In genomic region chr17:28380572-28380907, GRCh38 we compare ENCODE assay signal across 22 cellular contexts. TPM values are rescaled to one million over a fixed set of nuclear protein-coding genes. Genes with fewer than 3 reads are reported as not detected.
DNase-seq lines count a peak whose midpoint lies in the region; ATAC-seq lines count a peak whose summit lies in the region.
"Had no signal": no experiment of that assay in that cellular context is flagged by ENCODE, and none has a peak within 500 bp of the region (broad histone marks: within the 10 kb centered on the region; RNA-seq: fewer than 3 reads in every experiment).

No MANE protein-coding gene starts in this region.

- peaks cover 32 to 45% (median 43%) of the 10 kb centered on the region in 3 donors for H3K4me1 Mint-ChIP-seq in naive B cell
- H3K4me1 Mint-ChIP-seq: endodermal cell had no signal

- peaks cover 27% of the 10 kb centered on the region in 2 donors for H3K4me1 ChIP-seq in duodenal mucosa (ENCODE audit: control insufficient read depth in 1 of 2, insufficient read depth in 2 of 2, low read length in 2 of 2)

- intact Hi-C loops in left colon (cut with DNase I, micrococcal nuclease) = no loop called here

- H3K27me3 ChIP-seq in duodenal mucosa (ENCODE audit: control insufficient read depth in 1 of 2, insufficient read depth in 2 of 2, low read length in 2 of 2) (no peaks in the 10 kb centered on the region), H7 (ENCODE audit: control insufficient read depth, insufficient read depth, low read length) (peaks cover 58% of the 10 kb centered on the region)
- H3K27me3 ChIP-seq: ovary had no signal

- H3K4me3 ChIP-seq in duodenal mucosa (ENCODE audit: low read depth in 1 of 2, low read length in 2 of 2) (peak overlapping the region; percentile 44 to 50), H7 (ENCODE audit: insufficient read depth, low read depth, low read length) (no peak overlapping the region)
- H3K4me3 ChIP-seq: ovary, thoracic aorta had no signal

- H3K9ac ChIP-seq in duodenal mucosa (ENCODE audit: low read depth in 1 of 2, low read length in 2 of 2) = no peak overlapping the region

- peak overlapping the region in 5 of 8 donors; percentile 1 to 62 (median 57) for H3K4me3 Mint-ChIP-seq in naive B cell
- H3K4me3 Mint-ChIP-seq: activated CD8-positive, alpha-beta memory T cell treated with anti-CD3 and anti-CD28 coated beads, Interleukin-2, amount 10 ng/mL, durations not matched to agents 7 days and 5 days; CD8-positive, alpha-beta T cell had no signal

- H3K9me3 ChIP-seq in duodenal mucosa (ENCODE audit: control insufficient read depth in 1 of 2, low read length in 2 of 2) = no peaks in the 10 kb centered on the region
- H3K9me3 ChIP-seq: ovary, thoracic aorta had no signal

- H3K36me3 Mint-ChIP-seq in naive B cell = peaks cover 4 to 25% of the 10 kb centered on the region in 2 donors

- ATAC-seq in naive B cell (ENCODE audit: low read depth in 2 of 2) (no peak), left colon (no peak)
- ATAC-seq: activated CD8-positive, alpha-beta memory T cell treated with anti-CD3 and anti-CD28 coated beads, Interleukin-2, amount 10 ng/mL, durations not matched to agents 7 days and 5 days; CD8-positive, alpha-beta T cell; naive thymus-derived CD8-positive, alpha-beta T cell; sciatic nerve; stimulated activated memory B cell treated with anti-CD40 and anti-IgM and Interleukin-4, amounts not matched to agents 10 μg/mL and 1 μg/mL and 100 μg/mL, for 72 hours had no signal

- no peak overlapping the region for H3K27ac ChIP-seq in duodenal mucosa (ENCODE audit: low read depth, low read length)
- H3K27ac ChIP-seq: ovary, thoracic aorta had no signal

- H3K36me3 ChIP-seq in duodenal mucosa (ENCODE audit: control insufficient read depth in 1 of 2, insufficient read depth in 2 of 2, low read length in 2 of 2) (no peaks in the 10 kb centered on the region), H7 (replicated peaks; ENCODE audit: control insufficient read depth, insufficient read depth, low read length) (no peaks in the 10 kb centered on the region)
- H3K36me3 ChIP-seq: ovary, thoracic aorta had no signal

- DNase-seq in DMS79 treated with DMSO at 0.1 percent for 48 hours (lab: John Stamatoyannopoulos, UW) (peak; percentile 97), naive B cell (no peak), NCI-H2029 treated with DMSO at 0.1 percent for 48 hours (lab: John Stamatoyannopoulos, UW) (no peak), H7 (no peak), left colon (no peak)
- DNase-seq: activated CD4-positive, alpha-beta T cell treated with anti-CD3 and anti-CD28 coated beads for 4 hours; activated CD8-positive, alpha-beta memory T cell treated with anti-CD3 and anti-CD28 coated beads, Interleukin-2, amount 10 ng/mL, durations not matched to agents 7 days and 5 days; CD8-positive, alpha-beta T cell; DND-41; endodermal cell; immature natural killer cell; KG1; NCI-H2081; NCI-H524 treated with DMSO at 0.1 percent for 48 hours had no signal

- H3K27ac Mint-ChIP-seq in naive B cell = no peak overlapping the region
- H3K27ac Mint-ChIP-seq: activated CD8-positive, alpha-beta memory T cell treated with anti-CD3 and anti-CD28 coated beads, Interleukin-2, amount 10 ng/mL, durations not matched to agents 7 days and 5 days; CD8-positive, alpha-beta T cell; endodermal cell; immature natural killer cell; stimulated activated memory B cell treated with anti-CD40 and anti-IgM and Interleukin-4, amounts not matched to agents 10 μg/mL and 1 μg/mL and 100 μg/mL, for 72 hours had no signal

- H3K9me3 Mint-ChIP-seq in naive B cell = no peaks in the 10 kb centered on the region
- H3K9me3 Mint-ChIP-seq: brain; CD8-positive, alpha-beta T cell; endodermal cell; naive thymus-derived CD8-positive, alpha-beta T cell; stimulated activated memory B cell treated with anti-CD40 and anti-IgM and Interleukin-4, amounts not matched to agents 10 μg/mL and 1 μg/mL and 100 μg/mL, for 72 hours had no signal

- H3K27me3 Mint-ChIP-seq in naive B cell = peaks cover 17 to 55% (median 28%) of the 10 kb centered on the region in 3 donors
- H3K27me3 Mint-ChIP-seq: activated CD8-positive, alpha-beta memory T cell treated with anti-CD3 and anti-CD28 coated beads, Interleukin-2, amount 10 ng/mL, durations not matched to agents 7 days and 5 days had no signal

RNA-seq across cellular contexts. Expression of gene SARM1, which starts 9.0 kb away (rescaled TPM):
- 1 to 10 TPM; 4.3 to 8.1 (median 7.1) TPM for polyA plus RNA-seq in naive B cell (ENCODE audit: low read depth in 6 of 6)
- total RNA-seq in H7 (2014; rRNA removed; shearing (Covaris generic)) = 0.62 and 1.7 TPM in 2 replicates
- total RNA-seq in left colon = 10 to 100 TPM; 11.7 to 12.7 TPM

RNA-seq across cellular contexts. Expression of gene VTN, which starts 10.4 kb away (rescaled TPM):
- polyA plus RNA-seq in naive B cell (ENCODE audit: low read depth in 6 of 6) = under 1 TPM in 1 of 6 donors, not detected in 5; 0.13 TPM
- 0.04 and 0.14 TPM in 2 replicates for total RNA-seq in H7 (2014; rRNA removed; shearing (Covaris generic))
- total RNA-seq in left colon = under 1 TPM in 1 of 2 donors, not detected in 1; 0.11 TPM
- polyA plus RNA-seq: immature natural killer cell; naive thymus-derived CD8-positive, alpha-beta T cell had no signal

RNA-seq across cellular contexts. Expression of gene SEBOX, which starts 15.5 kb away (rescaled TPM):
- not detected for polyA plus RNA-seq in naive B cell (ENCODE audit: low read depth in 6 of 6)
- not detected in 2 replicates for total RNA-seq in H7 (2014; rRNA removed; shearing (Covaris generic))
- not detected for total RNA-seq in left colon
- total RNA-seq: activated CD8-positive, alpha-beta memory T cell treated with anti-CD3 and anti-CD28 coated beads, Interleukin-2, amount 10 ng/mL, durations not matched to agents 7 days and 5 days; CD8-positive, alpha-beta T cell; endodermal cell; lung microvascular endothelial cell; naive thymus-derived CD8-positive, alpha-beta T cell; ovary; sciatic nerve; thoracic aorta had no signal
- polyA plus RNA-seq: immature natural killer cell; naive thymus-derived CD8-positive, alpha-beta T cell; ovary had no signal

RNA-seq across cellular contexts. Expression of gene POLDIP2, which starts 23.2 kb away (rescaled TPM):
- polyA plus RNA-seq in naive B cell (ENCODE audit: low read depth in 6 of 6) = 100 to 1,000 TPM in 1 of 6 donors, 10 to 100 TPM in 5; 80.1 to 159 (median 84.3) TPM
- 115 and 130 TPM in 2 replicates for total RNA-seq in H7 (2014; rRNA removed; shearing (Covaris generic))
- 10 to 100 TPM; 80.6 to 82.5 TPM for total RNA-seq in left colon

RNA-seq across cellular contexts. Expression of gene SLC46A1, which starts 25.5 kb away (rescaled TPM):
- polyA plus RNA-seq in naive B cell (ENCODE audit: low read depth in 6 of 6) = 1 to 10 TPM in 1 of 6 donors, under 1 TPM in 3, not detected in 2; 0.53 to 3.6 (median 0.68) TPM
- 5.7 and 6.7 TPM in 2 replicates for total RNA-seq in H7 (2014; rRNA removed; shearing (Covaris generic))
- total RNA-seq in left colon = 10 to 100 TPM in 1 of 2 donors, 1 to 10 TPM in 1; 6.3 to 17.5 TPM
